In genomic region chr22:19115628-19116027, GRCh38 we compare ENCODE assay signal across 1 cellular context.
TF ChIP-seq lines count a peak whose summit lies in the region.

No MANE protein-coding gene starts in this region.

TF ChIP-seq in WTC11, 78 proteins besides CTCF, POLR2A, EP300 and RAD21 (continued from another document):
- TF ChIP-seq CDX4 (CRISPR knock-in tag; IDR thresholded peaks at IDR 0.05; ENCODE audit: borderline replicate concordance): no peak
- no peak for TF ChIP-seq USF2 (CRISPR knock-in tag; IDR thresholded peaks at IDR 0.05)
- TF ChIP-seq ATF2 (CRISPR knock-in tag; IDR thresholded peaks at IDR 0.05; ENCODE audit: borderline replicate concordance, low read depth): no peak
